Comparison of ENCODE assay signal across 37 cellular contexts in the genomic region with DNA sequence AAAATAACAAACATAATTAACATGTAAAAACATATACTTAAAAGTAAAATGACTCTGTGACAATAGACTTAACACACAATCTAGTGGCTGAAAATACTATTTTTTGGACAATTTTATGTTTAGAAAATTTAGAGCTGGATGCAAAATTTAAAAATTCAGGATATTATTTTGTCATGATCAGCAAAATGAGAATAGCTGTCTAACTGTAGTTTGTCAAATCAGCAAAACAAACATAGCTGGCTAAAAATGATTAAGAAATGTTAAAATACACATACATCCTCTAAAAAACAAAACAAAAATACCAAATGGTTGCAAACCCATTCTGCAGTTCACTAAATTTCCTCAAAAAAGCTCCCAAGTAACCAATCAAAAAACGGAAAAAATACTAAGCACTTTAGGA. TPM values are rescaled to one million over a fixed set of nuclear protein-coding genes. Genes with fewer than 3 reads are reported as not detected.
"Had no signal": no experiment of that assay in that cellular context is flagged by ENCODE, and none has a peak within 500 bp of the region (broad histone marks: within the 10 kb centered on the region; RNA-seq: fewer than 3 reads in every experiment).

No MANE protein-coding gene starts in this region.

- ATAC-seq: activated CD8-positive, alpha-beta T cell treated with anti-CD3 and anti-CD28 coated beads for 36 hours; activated naive CD4-positive, alpha-beta T cell treated with anti-CD3 and anti-CD28 coated beads, Interleukin-2, amount 50 U/mL, for 72 hours; activated T-cell treated with anti-CD3 and anti-CD28 coated beads, Interleukin-2, amount 50 U/mL, for 4 hours; activated T-cell treated with anti-CD3 and anti-CD28 coated beads, Interleukin-2, amount 50 U/mL, for 72 hours; activated T-helper 17 cell treated with anti-CD3 and anti-CD28 coated beads, Interleukin-2, amount 50 U/mL, for 72 hours; body of pancreas had no signal

- DNase-seq: activated B cell treated with CpG ODN at 0.5 μM for 24 hours; activated CD4-positive, alpha-beta memory T cell treated with anti-CD3 and anti-CD28 coated beads for 36 hours; activated CD4-positive, alpha-beta T cell treated with anti-CD3 and anti-CD28 coated beads for 4 hours; activated CD4-positive, alpha-beta T cell treated with anti-CD3 and anti-CD28 coated beads, Interleukin-2, amount 10 ng/mL, durations not matched to agents 24 days and 14 days; activated CD4-positive, alpha-beta T cell treated with anti-CD3 and anti-CD28 coated beads, Interleukin-2, amount 50 U/mL, for 1 hour; activated CD4-positive, alpha-beta T cell treated with anti-CD3 and anti-CD28 coated beads, Interleukin-2, amount 50 U/mL, for 4 hours; activated CD4-positive, CD25-positive, alpha-beta regulatory T cell treated with anti-CD3 and anti-CD28 coated beads, Interleukin-2, amount 50 U/mL, for 72 hours; activated CD8-positive, alpha-beta memory T cell treated with anti-CD3 and anti-CD28 coated beads, Interleukin-2, amount 50 U/mL, for 4 hours; activated CD8-positive, alpha-beta T cell treated with anti-CD3 and anti-CD28 coated beads for 36 hours; activated effector memory CD4-positive, alpha-beta T cell treated with anti-CD3 and anti-CD28 coated beads, Interleukin-2, amount 50 U/mL, for 16 hours; activated gamma-delta T cell treated with Interleukin-2 at 50 U/mL for 16 hours; activated naive CD4-positive, alpha-beta T cell; activated naive CD4-positive, alpha-beta T cell treated with anti-CD3 and anti-CD28 coated beads for 36 hours; activated naive CD4-positive, alpha-beta T cell treated with anti-CD3 and anti-CD28 coated beads, Interleukin-2, amount 50 U/mL, for 16 hours; activated naive CD8-positive, alpha-beta T cell treated with anti-CD3 and anti-CD28 coated beads for 36 hours; activated T-cell treated with anti-CD3 and anti-CD28 coated beads for 4 hours; activated T-cell treated with anti-CD3 and anti-CD28 coated beads, Interleukin-2, amount 50 U/mL, for 1 hour; activated T-cell treated with anti-CD3 and anti-CD28 coated beads, Interleukin-2, amount 50 U/mL, for 4 hours; activated T-cell treated with anti-CD3 and anti-CD28 coated beads, Interleukin-2, amount 50 U/mL, for 72 hours; adrenal gland; amniotic stem cell; aorta; body of pancreas; brain microvascular endothelial cell; central memory CD4-positive, alpha-beta T cell; T-helper 2 cell; T-helper 9 cell had no signal

- H3K36me3 ChIP-seq: brain microvascular endothelial cell had no signal

- H3K9me3 ChIP-seq: adrenal gland, body of pancreas, breast epithelium had no signal

- FAIRE-seq: astrocyte, TTC549 had no signal

- H3K4me3 ChIP-seq: adrenal gland, body of pancreas, breast epithelium had no signal

- H3K4me1 ChIP-seq: adrenal gland, body of pancreas, breast epithelium had no signal

- H3K27ac ChIP-seq: adrenal gland, body of pancreas, brain microvascular endothelial cell, breast epithelium, VCaP had no signal

- H3K27me3 ChIP-seq: adrenal gland, body of pancreas, brain microvascular endothelial cell, breast epithelium had no signal

RNA-seq across cellular contexts. Expression of gene IFNK, which starts 30.6 kb away (rescaled TPM):
- total RNA-seq: activated B cell treated with CpG ODN at 0.5 μM for 24 hours; activated CD4-positive, alpha-beta memory T cell treated with anti-CD3 and anti-CD28 coated beads for 36 hours; activated CD4-positive, alpha-beta T cell treated with anti-CD3 and anti-CD28 coated beads, Interleukin-2, amount 10 ng/mL, durations not matched to agents 24 days and 14 days; activated CD8-positive, alpha-beta memory T cell treated with anti-CD3 and anti-CD28 coated beads for 36 hours; activated CD8-positive, alpha-beta T cell treated with anti-CD3 and anti-CD28 coated beads for 36 hours; activated naive CD4-positive, alpha-beta T cell treated with anti-CD3 and anti-CD28 coated beads, Interleukin-2, amount 50 U/mL, for 72 hours; activated naive CD8-positive, alpha-beta T cell treated with anti-CD3 and anti-CD28 coated beads for 36 hours; activated T-cell treated with anti-CD3 and anti-CD28 coated beads, Interleukin-2, amount 50 U/mL, for 4 hours; activated T-cell treated with anti-CD3 and anti-CD28 coated beads, Interleukin-2, amount 50 U/mL, for 72 hours; activated T-helper 1 cell treated with anti-CD3 and anti-CD28 coated beads, Interleukin-12 subunit alpha, Interleukin-12 subunit beta, Interleukin-2, Interleukin-4 antibody, amounts not matched to agents 30 ng/mL and 10 ng/mL and 1 ng/mL, durations not matched to agents 14 hours and 24 hours and 36 hours; activated T-helper 17 cell treated with anti-CD3 and anti-CD28 coated beads, Interleukin-2, amount 50 U/mL, for 72 hours; adrenal gland; aorta; astrocyte; body of pancreas; breast epithelium; cardiac septum; cerebellum had no signal
- polyA plus RNA-seq: adrenal gland, aorta had no signal
